ENCODE assay signal across 28 cellular contexts in genomic region chr12:559208-559905, GRCh38.
DNase-seq lines count a peak whose midpoint lies in the region; ATAC-seq and TF ChIP-seq lines count a peak whose summit lies in the region.
"Had no signal": no experiment of that assay in that cellular context is flagged by ENCODE, and none has a peak within 500 bp of the region (broad histone marks: within the 10 kb centered on the region; RNA-seq: fewer than 3 reads in every experiment).

No MANE protein-coding gene starts in this region.

- intact Hi-C loops in CD14-positive monocyte (cut with micrococcal nuclease) = no loop called here
- intact Hi-C loops in Caco-2 (cut with micrococcal nuclease; ENCODE audit: unreplicated experiment) = no loop called here

- H3K27me3 Mint-ChIP-seq in CD14-positive monocyte (ENCODE audit: low read depth in 3 of 3) = peaks cover 5 to 7% (median 6%) of the 10 kb centered on the region in 3 donors
- H3K27me3 Mint-ChIP-seq in Caco-2 (ENCODE audit: insufficient read depth, unreplicated experiment) = no peaks in the 10 kb centered on the region
- no peaks in the 10 kb centered on the region for H3K27me3 Mint-ChIP-seq in effector memory CD8-positive, alpha-beta T cell
- H3K27me3 Mint-ChIP-seq: activated CD4-positive, alpha-beta memory T cell treated with anti-CD3 and anti-CD28 coated beads for 36 hours; activated naive CD8-positive, alpha-beta T cell had no signal

- 96% methylated on average over 21 of the region's 21 CpGs for WGBS in smooth muscle cell (ENCODE audit: low lambda C conversion rate)

- H3K4me3 ChIP-seq in Caco-2 (ENCODE audit: low read depth, low read length) (no peak overlapping the region), neutrophil (ENCODE audit: low read depth in 1 of 2, low read length in 1 of 2) (peak overlapping the region in 1 of 2 experiments; percentile 10), smooth muscle cell (no peak overlapping the region)
- H3K4me3 ChIP-seq: ascending aorta, colonic mucosa, HAP-1, left ventricle myocardium inferior, prostate gland, SK-N-MC, tibial artery had no signal

- H3K9ac ChIP-seq in smooth muscle cell (ENCODE audit: low read depth) = no peak overlapping the region

- H3K4me2 ChIP-seq in smooth muscle cell = no peak overlapping the region

- H3K4me1 Mint-ChIP-seq in CD14-positive monocyte (peaks cover 54% of the 10 kb centered on the region), Caco-2 (ENCODE audit: low read depth, unreplicated experiment) (peaks cover 6% of the 10 kb centered on the region)
- peaks cover 30 to 35% of the 10 kb centered on the region in 2 donors for H3K4me1 Mint-ChIP-seq in effector memory CD8-positive, alpha-beta T cell (ENCODE audit: low read depth in 2 of 2)

- DNase-seq in CD14-positive monocyte (ENCODE audit: low spot score) (no peak), Caco-2 (peak in 1 of 2 experiments; percentile 35), OCI-M1 (lab: John Stamatoyannopoulos, UW) (no peak), NCI-H2081 (lab: John Stamatoyannopoulos, UW) (no peak), smooth muscle cell (lab: John Stamatoyannopoulos, UW; ENCODE audit: unreplicated experiment) (no peak)
- DNase-seq in effector memory CD8-positive, alpha-beta T cell = no peak
- DNase-seq: activated CD4-positive, alpha-beta memory T cell treated with anti-CD3 and anti-CD28 coated beads for 36 hours; activated CD4-positive, alpha-beta T cell treated with anti-CD3 and anti-CD28 coated beads for 1 hour; BE2C; colonic mucosa; DND-41; effector CD8-positive, alpha-beta T cell; IMR-90; islet precursor cell; left ventricle myocardium inferior; mesenchymal stem cell; NCI-H1436 treated with DMSO at 0.1 percent for 48 hours; NCI-H748 treated with DMSO at 0.1 percent for 48 hours; stimulated activated CD4-positive, alpha-beta T cell treated with anti-CD3 and anti-CD28 coated beads, Interleukin-12 subunit alpha, Interleukin-12 subunit beta, amount 100 ng/mL, for 4 hours; stimulated activated CD4-positive, alpha-beta T cell treated with anti-CD3 and anti-CD28 coated beads, Interleukin-2, amount 100 ng/mL, for 48 hours; tibial artery had no signal

- H3F3A ChIP-seq in smooth muscle cell (ENCODE audit: low read depth) = no peaks in the 10 kb centered on the region

- no peaks in the 10 kb centered on the region for H3K4me1 ChIP-seq in Caco-2
- H3K4me1 ChIP-seq in neutrophil (ENCODE audit: control insufficient read depth in 1 of 2, insufficient read depth in 1 of 2, low read depth in 1 of 2, low read length in 1 of 2) = peaks cover 45 to 59% of the 10 kb centered on the region in 2 experiments
- no peaks in the 10 kb centered on the region for H3K4me1 ChIP-seq in smooth muscle cell (ENCODE audit: low read depth)
- H3K4me1 ChIP-seq: BE2C, colonic mucosa, HAP-1, prostate gland, tibial artery had no signal

- ATAC-seq in effector memory CD8-positive, alpha-beta T cell (replicated peaks) = no peak
- ATAC-seq: sciatic nerve had no signal

- H3K36me3 Mint-ChIP-seq in CD14-positive monocyte = peaks cover 4 to 8% of the 10 kb centered on the region in 2 donors
- H3K36me3 Mint-ChIP-seq in Caco-2 (ENCODE audit: insufficient read depth, unreplicated experiment) = peaks cover 65% of the 10 kb centered on the region
- peaks cover 3% of the 10 kb centered on the region for H3K36me3 Mint-ChIP-seq in effector memory CD8-positive, alpha-beta T cell (ENCODE audit: insufficient read depth)
- H3K36me3 Mint-ChIP-seq: activated CD4-positive, alpha-beta memory T cell treated with anti-CD3 and anti-CD28 coated beads for 36 hours; activated naive CD8-positive, alpha-beta T cell had no signal

- H3K27me3 ChIP-seq in Caco-2 (replicated peaks; ENCODE audit: control insufficient read depth, insufficient read depth, low read length) (no peaks in the 10 kb centered on the region), neutrophil (no peaks in the 10 kb centered on the region), smooth muscle cell (ENCODE audit: low read depth) (no peaks in the 10 kb centered on the region)
- H3K27me3 ChIP-seq: ascending aorta, BE2C, colonic mucosa, tibial artery had no signal

- POLR2A ChIA-PET in Caco-2 (lab: Charles Lee) = no interaction called here

- no peaks in the 10 kb centered on the region for H4K20me1 ChIP-seq in smooth muscle cell (ENCODE audit: low read depth)

- no peaks in the 10 kb centered on the region for H3K9me3 Mint-ChIP-seq in CD14-positive monocyte
- no peaks in the 10 kb centered on the region for H3K9me3 Mint-ChIP-seq in Caco-2 (ENCODE audit: unreplicated experiment)
- no peaks in the 10 kb centered on the region for H3K9me3 Mint-ChIP-seq in effector memory CD8-positive, alpha-beta T cell
- H3K9me3 Mint-ChIP-seq: activated CD4-positive, alpha-beta memory T cell treated with anti-CD3 and anti-CD28 coated beads for 36 hours had no signal

- peak overlapping the region; percentile 93 for H3K27ac ChIP-seq in neutrophil
- H3K27ac ChIP-seq in smooth muscle cell (ENCODE audit: low read depth) = no peak overlapping the region
- H3K27ac ChIP-seq: ascending aorta, colonic mucosa, left ventricle myocardium inferior, prostate gland, SK-N-MC, tibial artery had no signal

- H2AFZ ChIP-seq in smooth muscle cell (ENCODE audit: low read depth) = no peak overlapping the region

- no peaks in the 10 kb centered on the region for H3K9me3 ChIP-seq in Caco-2
- no peaks in the 10 kb centered on the region for H3K9me3 ChIP-seq in neutrophil
- H3K9me3 ChIP-seq in smooth muscle cell (replicated peaks; ENCODE audit: low read depth) = no peaks in the 10 kb centered on the region
- H3K9me3 ChIP-seq: ascending aorta, BE2C, colonic mucosa, HAP-1, left ventricle myocardium inferior, prostate gland, tibial artery had no signal

- CTCF ChIA-PET in Caco-2 (lab: Charles Lee) = interaction anchor here (0.6 to 1.0 kb wide), 5 partner anchors 12 to 390 kb away, joined by 3 to 5 read pairs (median 4); partner anchors contain the start of gene CCDC77

- BruUV-seq in Caco-2 (replicated peaks; lab: Mats Ljungman, UMichigan) = no TSS peak

- no peaks in the 10 kb centered on the region for H3K36me3 ChIP-seq in Caco-2 (ENCODE audit: control insufficient read depth, insufficient read depth, low read length)
- peaks cover 17% of the 10 kb centered on the region for H3K36me3 ChIP-seq in neutrophil
- H3K36me3 ChIP-seq in smooth muscle cell (ENCODE audit: low read depth) = no peaks in the 10 kb centered on the region
- H3K36me3 ChIP-seq: BE2C, colonic mucosa, HAP-1, prostate gland had no signal

- H3K4me3 Mint-ChIP-seq in CD14-positive monocyte = no peak overlapping the region
- no peak overlapping the region for H3K4me3 Mint-ChIP-seq in Caco-2 (ENCODE audit: unreplicated experiment)
- peak overlapping the region in 1 of 2 donors; percentile 11 for H3K4me3 Mint-ChIP-seq in effector memory CD8-positive, alpha-beta T cell
- H3K4me3 Mint-ChIP-seq: activated CD4-positive, alpha-beta memory T cell treated with anti-CD3 and anti-CD28 coated beads for 36 hours; activated naive CD8-positive, alpha-beta T cell had no signal

- no peaks in the 10 kb centered on the region for H3K79me2 ChIP-seq in smooth muscle cell (ENCODE audit: low read depth)

- TF ChIP-seq CTCF in CD14-positive monocyte (IDR thresholded peaks at IDR 0.05) (no peak), Caco-2 (IDR thresholded peaks at IDR 0.05; ENCODE audit: insufficient read depth in 1 of 2, low read depth in 1 of 2, low read length in 1 of 2, severe bottlenecking in 1 of 2, unreplicated experiment in 1 of 2) (no peak), neutrophil (IDR thresholded peaks at IDR 0.05) (no peak), smooth muscle cell (IDR thresholded peaks at IDR 0.05; ENCODE audit: borderline replicate concordance, insufficient read depth, poor library complexity, severe bottlenecking) (no peak)

- H3K27ac Mint-ChIP-seq in CD14-positive monocyte (peak overlapping the region in 5 of 7 donors; percentile 9 to 68 (median 46)), Caco-2 (ENCODE audit: unreplicated experiment) (peak overlapping the region; percentile 9)
- H3K27ac Mint-ChIP-seq in effector memory CD8-positive, alpha-beta T cell = peak overlapping the region; percentile 17 to 42
- H3K27ac Mint-ChIP-seq: activated CD4-positive, alpha-beta memory T cell treated with anti-CD3 and anti-CD28 coated beads for 36 hours; activated naive CD8-positive, alpha-beta T cell had no signal
